11 cellular contexts compared by ENCODE assay signal in the genomic region with DNA sequence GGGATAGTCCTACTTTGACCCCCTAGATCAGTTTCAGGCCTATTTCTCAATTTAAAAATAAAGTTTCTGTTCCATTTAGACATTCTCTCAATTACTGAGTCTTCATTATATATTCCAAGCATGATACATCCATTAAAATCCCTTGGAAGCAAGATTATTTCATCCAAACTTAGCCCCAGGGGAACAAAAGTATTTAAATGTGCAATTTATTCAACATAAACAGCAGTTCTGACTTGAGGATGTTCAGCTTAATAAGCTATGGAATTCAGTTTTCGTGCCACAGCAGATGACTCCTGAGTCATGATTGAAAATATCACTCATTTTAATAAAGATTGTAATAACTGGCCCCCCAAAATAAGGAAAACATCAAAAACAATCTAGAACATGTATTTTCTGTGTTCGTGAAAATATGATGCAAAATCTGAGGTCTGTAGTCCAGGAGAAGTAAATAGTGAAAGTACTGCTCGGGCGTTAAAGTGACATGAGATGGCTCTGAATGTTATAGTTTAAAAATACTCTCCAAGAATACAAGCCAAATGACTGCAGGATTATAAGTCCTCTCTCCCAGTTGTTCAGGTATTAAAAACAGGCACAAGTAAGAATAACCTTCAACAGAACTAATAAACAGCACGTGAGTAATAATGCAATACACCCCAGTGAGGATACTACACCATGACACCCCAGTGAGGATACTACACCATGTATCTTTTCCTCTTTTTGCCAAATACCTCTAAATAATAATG.
DNase-seq lines count a peak whose midpoint lies in the region; ATAC-seq and TF ChIP-seq lines count a peak whose summit lies in the region.
"Had no signal": no experiment of that assay in that cellular context is flagged by ENCODE, and none has a peak within 500 bp of the region (broad histone marks: within the 10 kb centered on the region; RNA-seq: fewer than 3 reads in every experiment).

No MANE protein-coding gene starts in this region.

- peak; percentile 25 for ATAC-seq in HG02884 (IDR thresholded peaks at IDR 0.05; ENCODE audit: unreplicated experiment)
- ATAC-seq in right lobe of liver = peak; percentile 20 to 42 (median 36)
- ATAC-seq in WTC11 = no peak
- no peak for ATAC-seq in stimulated activated naive B cell treated with anti-CD40 and anti-IgM and Interleukin-4, amounts not matched to agents 10 μg/mL and 1 μg/mL and 100 μg/mL, for 72 hours (replicated peaks)

- TF ChIP-seq POLR2A in right lobe of liver (IDR thresholded peaks at IDR 0.05) = no peak

- H3K27ac ChIP-seq in right lobe of liver = peak overlapping the region; percentile 6 to 30 (median 27)

- H3K9me3 Mint-ChIP-seq in Calu3 (ENCODE audit: low read depth, unreplicated experiment) (no peaks in the 10 kb centered on the region), WTC11 (peaks cover 3% of the 10 kb centered on the region; the same call in 1 of the 2 replicates)
- H3K9me3 Mint-ChIP-seq in stimulated activated naive B cell treated with anti-CD40 and anti-IgM and Interleukin-4, amounts not matched to agents 10 μg/mL and 1 μg/mL and 100 μg/mL, for 72 hours = no peaks in the 10 kb centered on the region

- H3K27ac Mint-ChIP-seq in Calu3 (ENCODE audit: unreplicated experiment) (peak overlapping the region; percentile 31), WTC11 (no peak overlapping the region)
- H3K27ac Mint-ChIP-seq in stimulated activated naive B cell treated with anti-CD40 and anti-IgM and Interleukin-4, amounts not matched to agents 10 μg/mL and 1 μg/mL and 100 μg/mL, for 72 hours = no peak overlapping the region
- H3K27ac Mint-ChIP-seq: mesothelial cell of epicardium had no signal

- H3K27me3 ChIP-seq in right lobe of liver = no peaks in the 10 kb centered on the region
- H3K27me3 ChIP-seq: BE2C had no signal

- intact Hi-C loops in Calu3 (cut with micrococcal nuclease; ENCODE audit: unreplicated experiment) = loop anchor here (5.0 to 10.0 kb wide), 2 partner anchors 42 to 655 kb away; no protein-coding TSS in a partner anchor
- intact Hi-C loops in right lobe of liver (cut with DNase I) = loop anchor here (10.0 kb wide), 1 partner anchor 55 kb away; no protein-coding TSS in a partner anchor

- H3K36me3 Mint-ChIP-seq in Calu3 (ENCODE audit: insufficient read depth, unreplicated experiment) = peaks cover 4% of the 10 kb centered on the region
- H3K36me3 Mint-ChIP-seq in WTC11 = no peaks in the 10 kb centered on the region
- peaks cover 0 to 5% of the 10 kb centered on the region in 2 donors for H3K36me3 Mint-ChIP-seq in stimulated activated naive B cell treated with anti-CD40 and anti-IgM and Interleukin-4, amounts not matched to agents 10 μg/mL and 1 μg/mL and 100 μg/mL, for 72 hours
- H3K36me3 Mint-ChIP-seq: mesothelial cell of epicardium had no signal

- no TSS peak for BruUV-seq in Calu3 (replicated peaks; lab: Mats Ljungman, UMichigan)

- no peak for TF ChIP-seq CTCF in Calu3 (IDR thresholded peaks at IDR 0.05; ENCODE audit: unreplicated experiment)
- no peak for TF ChIP-seq CTCF in cardiac fibroblast (IDR thresholded peaks at IDR 0.05; ENCODE audit: low read depth, low read length)
- no peak for TF ChIP-seq CTCF in right lobe of liver (IDR thresholded peaks at IDR 0.05)
- TF ChIP-seq CTCF in WTC11 (IDR thresholded peaks at IDR 0.05) = no peak

- H3K27me3 Mint-ChIP-seq in Calu3 (ENCODE audit: unreplicated experiment) (no peaks in the 10 kb centered on the region), WTC11 (ENCODE audit: low read depth) (no peaks in the 10 kb centered on the region)
- no peaks in the 10 kb centered on the region for H3K27me3 Mint-ChIP-seq in stimulated activated naive B cell treated with anti-CD40 and anti-IgM and Interleukin-4, amounts not matched to agents 10 μg/mL and 1 μg/mL and 100 μg/mL, for 72 hours

- DNase-seq in Calu3 (no peak), cardiac fibroblast (ENCODE audit: low read depth in 2 of 2) (peak; percentile 9 to 72), right lobe of liver (no peak), WTC11 (ENCODE audit: low spot score) (no peak), amniotic stem cell (lab: John Stamatoyannopoulos, UW) (no peak), mucosa of gallbladder (ENCODE audit: low spot score) (no peak)
- no peak for DNase-seq in stimulated activated naive B cell treated with anti-CD40 and anti-IgM and Interleukin-4, amounts not matched to agents 10 μg/mL and 1 μg/mL and 100 μg/mL, for 72 hours
- DNase-seq: DMS79 treated with DMSO at 0.1 percent for 48 hours had no signal

- H3K9me3 ChIP-seq in right lobe of liver = no peaks in the 10 kb centered on the region
- H3K9me3 ChIP-seq: BE2C had no signal

- H3K4me1 Mint-ChIP-seq in Calu3 (ENCODE audit: low read depth, unreplicated experiment) (peaks cover 46% of the 10 kb centered on the region), WTC11 (peaks cover 6% of the 10 kb centered on the region)
- peaks cover 10 to 11% of the 10 kb centered on the region in 2 donors for H3K4me1 Mint-ChIP-seq in stimulated activated naive B cell treated with anti-CD40 and anti-IgM and Interleukin-4, amounts not matched to agents 10 μg/mL and 1 μg/mL and 100 μg/mL, for 72 hours

- H3K4me3 Mint-ChIP-seq in Calu3 (ENCODE audit: low read depth, unreplicated experiment) = peak overlapping the region; percentile 17
- no peak overlapping the region for H3K4me3 Mint-ChIP-seq in WTC11
- peak overlapping the region in 1 of 2 donors; percentile 2 for H3K4me3 Mint-ChIP-seq in stimulated activated naive B cell treated with anti-CD40 and anti-IgM and Interleukin-4, amounts not matched to agents 10 μg/mL and 1 μg/mL and 100 μg/mL, for 72 hours
- H3K4me3 Mint-ChIP-seq: mesothelial cell of epicardium had no signal

- H3K4me1 ChIP-seq in right lobe of liver = peaks cover 0 to 14% (median 0%) of the 10 kb centered on the region in 4 donors

- H3K36me3 ChIP-seq in right lobe of liver = no peaks in the 10 kb centered on the region
- H3K36me3 ChIP-seq: BE2C had no signal

- 44% methylated on average over 5 of the region's 5 CpGs for WGBS in right lobe of liver (ENCODE audit: insufficient coverage, low coverage, low lambda C conversion rate, missing lambda C conversion rate)

- H3K4me3 ChIP-seq in cardiac fibroblast (replicated peaks in 1 of 2; ENCODE audit: low read depth in 2 of 2, low read length in 2 of 2) = no peak overlapping the region
- peak overlapping the region; percentile 16 to 37 (median 20) for H3K4me3 ChIP-seq in right lobe of liver

- CTCF ChIA-PET in Calu3 (lab: Charles Lee) (interaction anchor here (0.9 to 1.8 kb wide), 6 partner anchors 10 to 57 kb away, joined by 3 to 7 read pairs (median 4); no protein-coding TSS in a partner anchor), WTC11 (lab: Charles Lee) (interaction anchor here (0.9 to 1.7 kb wide), 11 partner anchors 9 to 389 kb away, joined by 3 to 13 read pairs (median 5); no protein-coding TSS in a partner anchor)

- POLR2A ChIA-PET in WTC11 (lab: Charles Lee) = interaction anchor here (0.6 kb wide), 1 partner anchor 443 kb away, joined by 3 read pairs; no protein-coding TSS in a partner anchor

TF ChIP-seq in WTC11, 78 proteins besides CTCF, POLR2A, EP300 and RAD21:
- TF ChIP-seq TCF7 (CRISPR knock-in tag; IDR thresholded peaks at IDR 0.05; ENCODE audit: low read depth) (no peak), JAZF1 (CRISPR knock-in tag; IDR thresholded peaks at IDR 0.05) (no peak), SOX15 (CRISPR knock-in tag; IDR thresholded peaks at IDR 0.05) (no peak), CBFB (CRISPR knock-in tag; IDR thresholded peaks at IDR 0.05; ENCODE audit: low read depth) (no peak)
- TF ChIP-seq, protein P1, sequence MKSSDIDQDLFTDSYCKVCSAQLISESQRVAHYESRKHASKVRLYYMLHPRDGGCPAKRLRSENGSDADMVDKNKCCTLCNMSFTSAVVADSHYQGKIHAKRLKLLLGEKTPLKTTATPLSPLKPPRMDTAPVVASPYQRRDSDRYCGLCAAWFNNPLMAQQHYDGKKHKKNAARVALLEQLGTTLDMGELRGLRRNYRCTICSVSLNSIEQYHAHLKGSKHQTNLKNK (CRISPR knock-in tag; IDR thresholded peaks at IDR 0.05) = no peak

Comparison
In these comparisons a context has a peak if more than half of its experiments do, and no peak if none do; other contexts are left out.
1. DNase-seq: peak in cardiac fibroblast (2 of 2); none in Calu3 (single experiment), right lobe of liver (0 of 3), WTC11 (single experiment), stimulated activated naive B cell treated with anti-CD40 and anti-IgM and Interleukin-4, amounts not matched to agents 10 μg/mL and 1 μg/mL and 100 μg/mL, for 72 hours (single experiment), amniotic stem cell (single experiment) and mucosa of gallbladder (single experiment).
2. ATAC-seq: peak in HG02884 (single experiment) and right lobe of liver (4 of 4); none in WTC11 (single experiment) and stimulated activated naive B cell treated with anti-CD40 and anti-IgM and Interleukin-4, amounts not matched to agents 10 μg/mL and 1 μg/mL and 100 μg/mL, for 72 hours (0 of 2).
3. H3K4me3 ChIP-seq: peak in right lobe of liver (3 of 3); none in cardiac fibroblast (0 of 2).